In genomic region chr3:158652463-158652862, GRCh38 we compare ENCODE assay signal across 20 cellular contexts. TPM values are rescaled to one million over a fixed set of nuclear protein-coding genes. Genes with fewer than 3 reads are reported as not detected.
DNase-seq lines count a peak whose midpoint lies in the region; ATAC-seq and TF ChIP-seq lines count a peak whose summit lies in the region.
"Had no signal": no experiment of that assay in that cellular context is flagged by ENCODE, and none has a peak within 500 bp of the region (broad histone marks: within the 10 kb centered on the region; RNA-seq: fewer than 3 reads in every experiment).

No MANE protein-coding gene starts in this region.

- no peak overlapping the region for H3T11ph ChIP-seq in H9 (ENCODE audit: low read length)

- TF ChIP-seq CTCF in LNCaP clone FGC (IDR thresholded peaks at IDR 0.05; ENCODE audit: control insufficient read depth, extremely low read depth, insufficient read depth) (no peak), endothelial cell (IDR thresholded peaks at IDR 0.05; ENCODE audit: unreplicated experiment) (no peak), H9 (conservative IDR thresholded peaks at IDR 0.05) (no peak), type B pancreatic cell (conservative IDR thresholded peaks at IDR 0.05) (no peak)

- H3K27me3 Mint-ChIP-seq in endothelial cell (ENCODE audit: unreplicated experiment) = no peaks in the 10 kb centered on the region
- H3K27me3 Mint-ChIP-seq in H9 (ENCODE audit: low read depth) = no peaks in the 10 kb centered on the region
- no peaks in the 10 kb centered on the region for H3K27me3 Mint-ChIP-seq in type B pancreatic cell
- H3K27me3 Mint-ChIP-seq: CD4-positive, CD25-positive, alpha-beta regulatory T cell; CD8-positive, alpha-beta memory T cell; IgD-negative memory B cell had no signal

- H3K4me3 Mint-ChIP-seq in endothelial cell (ENCODE audit: unreplicated experiment) (no peak overlapping the region), H9 (no peak overlapping the region), type B pancreatic cell (no peak overlapping the region)
- H3K4me3 Mint-ChIP-seq: CD4-positive, CD25-positive, alpha-beta regulatory T cell; CD8-positive, alpha-beta memory T cell; IgD-negative memory B cell had no signal

- H3K23me2 ChIP-seq in H9 (ENCODE audit: insufficient read length, low read depth, low read length, poor library complexity, severe bottlenecking) = no peaks in the 10 kb centered on the region

- peaks cover 24% of the 10 kb centered on the region for H3K36me3 Mint-ChIP-seq in endothelial cell (ENCODE audit: low read depth, unreplicated experiment)
- peaks cover 15 to 70% (median 38%) of the 10 kb centered on the region in 3 experiments; a peak in 6 of 7 replicates for H3K36me3 Mint-ChIP-seq in H9 (ENCODE audit: insufficient read depth in 1 of 3, low read depth in 3 of 3)
- peaks cover 20% of the 10 kb centered on the region for H3K36me3 Mint-ChIP-seq in type B pancreatic cell

- no peak overlapping the region for H2AFZ ChIP-seq in H9 (ENCODE audit: low read length)
- H2AFZ ChIP-seq: GM23248 had no signal

- no peak overlapping the region for H3K27ac ChIP-seq in H9 (ENCODE audit: insufficient read length, low read depth, low read length)
- H3K27ac ChIP-seq: GM23248, HL-60 had no signal

- H3K23ac ChIP-seq in H9 (ENCODE audit: insufficient read length, low read depth, low read length) = no peak overlapping the region

- H3K4me1 ChIP-seq in H9 (ENCODE audit: insufficient read depth, low read length) = no peaks in the 10 kb centered on the region

- H2BK5ac ChIP-seq in H9 (ENCODE audit: insufficient read length, low read length) = no peak overlapping the region

- H2BK15ac ChIP-seq in H9 (ENCODE audit: low read depth, low read length) = no peak overlapping the region

- H3K27ac Mint-ChIP-seq in endothelial cell (ENCODE audit: unreplicated experiment) (peak overlapping the region; percentile 24), H9 (no peak overlapping the region), type B pancreatic cell (no peak overlapping the region)
- H3K27ac Mint-ChIP-seq: CD4-positive, CD25-positive, alpha-beta regulatory T cell; IgD-negative memory B cell had no signal

- H3K4me1 Mint-ChIP-seq in endothelial cell (ENCODE audit: unreplicated experiment) (peaks cover 43% of the 10 kb centered on the region), H9 (no peaks in the 10 kb centered on the region), type B pancreatic cell (ENCODE audit: unreplicated experiment) (no peaks in the 10 kb centered on the region)

- H2AK5ac ChIP-seq in H9 (ENCODE audit: insufficient read length, low read length) = no peak overlapping the region

- H3K27me3 ChIP-seq in H9 (ENCODE audit: insufficient read depth, low read length) = no peaks in the 10 kb centered on the region
- H3K27me3 ChIP-seq: BE2C had no signal

- no peak overlapping the region for H3K14ac ChIP-seq in H9 (ENCODE audit: insufficient read depth, low read length)

- DNase-seq in HuH-7 (ENCODE audit: low spot score) = peak; percentile 11
- peak; percentile 78 for DNase-seq in LNCaP clone FGC (ENCODE audit: low read depth)
- DNase-seq in endothelial cell (ENCODE audit: low spot score) = no peak
- no peak for DNase-seq in H9
- no peak for DNase-seq in type B pancreatic cell (ENCODE audit: extremely low spot score, unreplicated experiment)
- DNase-seq: ACHN; BE2C; C1 segment of cervical spinal cord; CD4-positive, CD25-positive, alpha-beta regulatory T cell; CD8-positive, alpha-beta memory T cell; COR-L47; DMS 273 treated with DMSO at 0.1 percent for 48 hours; DMS53; DND-41; GM23248; HCEC 1CT had no signal

- no peak overlapping the region for H2BK12ac ChIP-seq in H9 (ENCODE audit: insufficient read length, low read depth, low read length)

- H3K79me1 ChIP-seq in H9 (ENCODE audit: insufficient read depth, low read depth, low read length, poor library complexity, severe bottlenecking) = no peaks in the 10 kb centered on the region

- H3K9ac ChIP-seq in H9 (ENCODE audit: extremely low read depth, insufficient read length, low read length) = no peak overlapping the region
- H3K9ac ChIP-seq: GM23248 had no signal

- H3K56ac ChIP-seq in H9 (ENCODE audit: insufficient read length, low read depth, low read length) = no peak overlapping the region

- WGBS in H9 (ENCODE audit: extremely low coverage, insufficient read length, low lambda C conversion rate) = no CpG with 5 or more reads among the region's 3 CpGs

- no peak overlapping the region for H2BK20ac ChIP-seq in H9 (ENCODE audit: low read depth, low read length, poor library complexity, severe bottlenecking)

- no peaks in the 10 kb centered on the region for H3K9me3 ChIP-seq in H9 (ENCODE audit: control insufficient read depth, low read depth, low read length)
- H3K9me3 ChIP-seq: BE2C had no signal

- H3K4me3 ChIP-seq in LNCaP clone FGC (ENCODE audit: low read depth, low read length) = no peak overlapping the region
- H3K4me3 ChIP-seq: GM23248 had no signal

- no peak overlapping the region for H4K8ac ChIP-seq in H9 (replicated peaks; ENCODE audit: insufficient read length, low read depth, low read length)

- H2BK120ac ChIP-seq in H9 (ENCODE audit: low read depth, low read length, poor library complexity, severe bottlenecking) = no peak overlapping the region

- H3K4me2 ChIP-seq in H9 (ENCODE audit: insufficient read depth, insufficient read length, low read length) = no peak overlapping the region

- no peaks in the 10 kb centered on the region for H4K20me1 ChIP-seq in H9 (ENCODE audit: control insufficient read depth, insufficient read depth, insufficient read length)

- no peak overlapping the region for H3K4ac ChIP-seq in H9 (ENCODE audit: low read depth, low read length)

- H3K79me2 ChIP-seq in H9 (ENCODE audit: insufficient read depth, low read length) = no peaks in the 10 kb centered on the region

- H3K18ac ChIP-seq in H9 (ENCODE audit: insufficient read length, low read depth, low read length) = no peak overlapping the region

- H4K91ac ChIP-seq in H9 (ENCODE audit: insufficient read length, low read depth, low read length) = no peak overlapping the region

- H3K9me3 Mint-ChIP-seq in endothelial cell (ENCODE audit: unreplicated experiment) = no peaks in the 10 kb centered on the region
- no peaks in the 10 kb centered on the region for H3K9me3 Mint-ChIP-seq in H9
- no peaks in the 10 kb centered on the region for H3K9me3 Mint-ChIP-seq in type B pancreatic cell
- H3K9me3 Mint-ChIP-seq: CD4-positive, CD25-positive, alpha-beta regulatory T cell; CD8-positive, alpha-beta memory T cell; IgD-negative memory B cell had no signal

- no peak overlapping the region for H4K5ac ChIP-seq in H9 (ENCODE audit: insufficient read length, low read depth, low read length)

- ATAC-seq in GM18498 (IDR thresholded peaks at IDR 0.05; ENCODE audit: unreplicated experiment) = no peak

RNA-seq across cellular contexts. Expression of gene GFM1, which starts 8.1 kb away (rescaled TPM):
- total RNA-seq in endothelial cell (ENCODE audit: unreplicated experiment) = 71.2 TPM
- total RNA-seq in H9 (2021) = 46.2 and 47.1 TPM in 2 replicates
- total RNA-seq in type B pancreatic cell (ENCODE audit: low replicate concordance) = 44.5 and 50.2 TPM in 2 replicates

RNA-seq across cellular contexts. Expression of gene LXN, which starts 20.0 kb away (rescaled TPM):
- total RNA-seq in endothelial cell (ENCODE audit: unreplicated experiment) (70.6 TPM), H9 (2021) (6.7 and 7.7 TPM in 2 replicates), type B pancreatic cell (ENCODE audit: low replicate concordance) (15.0 and 17.9 TPM in 2 replicates)
- total RNA-seq: HT1080 had no signal

Comparison
In these comparisons a context has a peak if more than half of its experiments do, and no peak if none do; other contexts are left out.
1. DNase-seq: peak in HuH-7 (single experiment) and LNCaP clone FGC (single experiment); none in endothelial cell (single experiment), H9 (single experiment) and type B pancreatic cell (single experiment).